Comparison of ENCODE assay signal across 22 cellular contexts in genomic region chr2:21500546-21500945, GRCh38.
"Had no signal": no experiment of that assay in that cellular context is flagged by ENCODE, and none has a peak within 500 bp of the region (broad histone marks: within the 10 kb centered on the region; RNA-seq: fewer than 3 reads in every experiment).

No MANE protein-coding gene starts in this region.

- ATAC-seq: mucosa of descending colon; naive thymus-derived CD4-positive, alpha-beta T cell; natural killer cell treated with Interleukin-12 subunit alpha and Interleukin-12 subunit beta and Interleukin-15 and Interleukin-18, amount 100 ng/mL, for 72 hours; right cardiac atrium; sciatic nerve; stimulated activated effector memory CD8-positive, alpha-beta T cell treated with anti-CD3 and anti-CD28 coated beads, Interleukin-12 subunit alpha, Interleukin-12 subunit beta, amount 100 ng/mL, for 72 hours had no signal

- DNase-seq: islet precursor cell; left ventricle myocardium inferior; midbrain; mucosa of descending colon; naive thymus-derived CD4-positive, alpha-beta T cell; ovary; posterior cingulate gyrus; retina; right cardiac atrium; small intestine; spleen; stimulated activated CD4-positive, alpha-beta T cell treated with anti-CD3 and anti-CD28 coated beads, Interleukin-4, amount 100 ng/mL, for 24 hours; stimulated activated naive CD4-positive, alpha-beta T cell; tibial artery; uterus had no signal

- H3K36me3 ChIP-seq: left ventricle myocardium inferior, ovary, prostate gland, spleen, suprapubic skin, thoracic aorta, tibial artery, uterus had no signal

- H3K4me3 ChIP-seq: left ventricle myocardium inferior, lung, mucosa of descending colon, ovary, prostate gland, spleen, suprapubic skin, thoracic aorta, tibial artery, uterus had no signal

- H3K27ac ChIP-seq: left ventricle myocardium inferior, ovary, prostate gland, spleen, suprapubic skin, thoracic aorta, tibial artery, uterus had no signal

- H3K4me1 ChIP-seq: left ventricle myocardium inferior, prostate gland, spleen, suprapubic skin, tibial artery, uterus had no signal

- FAIRE-seq: small intestine had no signal

- H3K9me3 ChIP-seq: left ventricle myocardium inferior, mucosa of descending colon, ovary, prostate gland, suprapubic skin, thoracic aorta, tibial artery, uterus had no signal

- H3K27me3 ChIP-seq: ovary, spleen, suprapubic skin, tibial artery, uterus had no signal
